Comparison of ENCODE assay signal across 16 cellular contexts in the genomic region with DNA sequence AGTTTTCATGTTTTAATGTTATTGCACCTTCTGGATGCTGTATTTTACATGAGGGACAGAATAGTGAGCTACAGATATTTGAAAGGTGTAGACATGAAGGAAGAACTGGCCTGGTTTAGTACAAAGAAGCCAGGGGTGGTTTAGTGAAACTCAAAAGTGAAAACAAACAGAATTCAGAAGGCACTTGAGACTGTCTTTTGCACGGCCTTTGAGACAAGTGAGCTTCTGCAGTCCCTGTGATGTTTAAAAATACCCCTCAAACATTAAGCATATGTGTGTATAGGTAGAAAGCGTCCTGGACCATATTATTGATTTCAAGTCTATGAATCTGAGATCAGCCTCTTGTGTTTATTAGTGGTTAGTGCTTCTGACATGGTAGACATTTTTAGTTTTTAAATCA.
A peak's percentile ranks its signal among the peaks of the same experiment; 100 is the strongest.
DNase-seq lines count a peak whose midpoint lies in the region; ATAC-seq and TF ChIP-seq lines count a peak whose summit lies in the region.
"Had no signal": no experiment of that assay in that cellular context is flagged by ENCODE, and none has a peak within 500 bp of the region (broad histone marks: within the 10 kb centered on the region; RNA-seq: fewer than 3 reads in every experiment).

No MANE protein-coding gene starts in this region.

- no peaks in the 10 kb centered on the region for H3K9me3 ChIP-seq in vagina
- no peaks in the 10 kb centered on the region for H3K9me3 ChIP-seq in SK-N-SH
- H3K9me3 ChIP-seq: BLaER1 treated with 17β-estradiol and CSF1 and Interleukin-3, amounts not matched to agents 10 nM and 100 nM; sigmoid colon had no signal

- peaks cover 6% of the 10 kb centered on the region for H3K4me1 ChIP-seq in vagina
- H3K4me1 ChIP-seq in SK-N-SH (ENCODE audit: control insufficient read depth in 1 of 2, insufficient read depth in 2 of 2, low read depth in 1 of 2, low read length in 1 of 2): peaks cover 2 to 7% of the 10 kb centered on the region in 2 experiments; a peak in 2 of 4 replicates

- CTCF ChIA-PET in activated B cell treated with CpG ODN at 0.5 μM for 24 hours (lab: Charles Lee) (interaction anchor here (0.6 to 4.7 kb wide), 3 partner anchors 35 to 368 kb away, joined by 4 to 21 read pairs (median 5); no protein-coding TSS in a partner anchor), T-cell (lab: Charles Lee) (interaction anchor here in 1 of 2 donors (0.7 kb wide), 1 partner anchor 199 kb away, joined by 7 read pairs; no protein-coding TSS in a partner anchor), SK-N-SH (lab: Yijun Ruan, JAX) (interaction anchor here (0.9 to 1.0 kb wide), 2 partner anchors 38 to 260 kb away, joined by 3 to 4 read pairs; no protein-coding TSS in a partner anchor)

- peaks cover 75% of the 10 kb centered on the region for H3K79me2 ChIP-seq in SK-N-SH (ENCODE audit: insufficient read depth)

- no peak overlapping the region for H3K4me2 ChIP-seq in SK-N-SH
- H3K4me2 ChIP-seq: BLaER1 treated with 17β-estradiol and CSF1 and Interleukin-3, amounts not matched to agents 10 nM and 100 nM had no signal

- no peak overlapping the region for H3K4me3 ChIP-seq in vagina
- no peak overlapping the region for H3K4me3 ChIP-seq in SK-N-SH (ENCODE audit: low read depth in 2 of 2, low read length in 1 of 2)
- H3K4me3 ChIP-seq: BLaER1 treated with 17β-estradiol and CSF1 and Interleukin-3, amounts not matched to agents 10 nM and 100 nM had no signal

- H4K20me1 ChIP-seq in SK-N-SH (ENCODE audit: insufficient read depth): peaks cover 15% of the 10 kb centered on the region
- H4K20me1 ChIP-seq: BLaER1 treated with 17β-estradiol and CSF1 and Interleukin-3, amounts not matched to agents 10 nM and 100 nM had no signal

- 94% methylated on average over 2 of the region's 2 CpGs for WGBS in SK-N-SH (ENCODE audit: low lambda C conversion rate)

- POLR2A ChIA-PET in activated B cell treated with CpG ODN at 0.5 μM for 24 hours (lab: Charles Lee): interaction anchor here (0.6 to 1.9 kb wide), 4 partner anchors 11 to 1875 kb away, joined by 4 to 10 read pairs (median 4); no protein-coding TSS in a partner anchor
- POLR2A ChIA-PET in T-cell (lab: Charles Lee): interaction anchor here in 1 of 2 donors (0.7 kb wide), 1 partner anchor 11 kb away, joined by 5 read pairs; no protein-coding TSS in a partner anchor
- POLR2A ChIA-PET in SK-N-SH (lab: Yijun Ruan, JAX): no interaction called here

- H3K36me3 ChIP-seq in vagina: no peaks in the 10 kb centered on the region
- H3K36me3 ChIP-seq in SK-N-SH (replicated peaks in 1 of 2; ENCODE audit: control insufficient read depth in 1 of 2, insufficient read depth in 2 of 2, low read length in 1 of 2): peaks cover 0 to 6% of the 10 kb centered on the region in 2 experiments
- H3K36me3 ChIP-seq: brain microvascular endothelial cell, sigmoid colon had no signal

- H3K27me3 Mint-ChIP-seq in activated B cell treated with CpG ODN at 0.5 μM for 24 hours (no peaks in the 10 kb centered on the region), T-cell (no peaks in the 10 kb centered on the region)

- H3K9me2 ChIP-seq in SK-N-SH: no peaks in the 10 kb centered on the region

- intact Hi-C loops in activated B cell treated with CpG ODN at 0.5 μM for 24 hours (cut with micrococcal nuclease) (loop anchor here (1.0 kb wide), 1 partner anchor 11 kb away; no protein-coding TSS in a partner anchor), vagina (cut with DNase I) (no loop called here)

- peak overlapping the region; percentile 75 for H3K4me3 Mint-ChIP-seq in activated B cell treated with CpG ODN at 0.5 μM for 24 hours
- no peak overlapping the region for H3K4me3 Mint-ChIP-seq in T-cell
- H3K4me3 Mint-ChIP-seq: endodermal cell had no signal

- H3K27me3 ChIP-seq in vagina (no peaks in the 10 kb centered on the region), SK-N-SH (ENCODE audit: insufficient read depth) (no peaks in the 10 kb centered on the region)
- H3K27me3 ChIP-seq: BLaER1 treated with 17β-estradiol and CSF1 and Interleukin-3, amounts not matched to agents 10 nM and 100 nM; brain microvascular endothelial cell; sigmoid colon had no signal

- TF ChIP-seq CTCF in activated B cell treated with CpG ODN at 0.5 μM for 24 hours (IDR thresholded peaks at IDR 0.05): no peak
- no peak for TF ChIP-seq CTCF in vagina (IDR thresholded peaks at IDR 0.05)
- TF ChIP-seq CTCF in SK-N-SH (IDR thresholded peaks at IDR 0.05): no peak

- no peak for TF ChIP-seq RAD21 in SK-N-SH (IDR thresholded peaks at IDR 0.05; ENCODE audit: low read length)

- peaks cover 8% of the 10 kb centered on the region for H3F3A ChIP-seq in SK-N-SH (replicated peaks; ENCODE audit: insufficient read depth)

- H3K27ac Mint-ChIP-seq in activated B cell treated with CpG ODN at 0.5 μM for 24 hours (peak overlapping the region; percentile 69), T-cell (no peak overlapping the region)
- H3K27ac Mint-ChIP-seq: endodermal cell had no signal

- H3K36me3 Mint-ChIP-seq in activated B cell treated with CpG ODN at 0.5 μM for 24 hours (ENCODE audit: low read depth) (peaks cover 26% of the 10 kb centered on the region), T-cell (no peaks in the 10 kb centered on the region)

- H3K4me1 Mint-ChIP-seq in activated B cell treated with CpG ODN at 0.5 μM for 24 hours (peaks cover 93% of the 10 kb centered on the region), T-cell (no peaks in the 10 kb centered on the region)

- H2AFZ ChIP-seq in SK-N-SH (ENCODE audit: low read depth): no peak overlapping the region

- TF ChIP-seq EP300 in SK-N-SH (IDR thresholded peaks at IDR 0.05; ENCODE audit: borderline replicate concordance in 1 of 2, low read depth in 1 of 2, low read length in 1 of 2): no peak

- no peaks in the 10 kb centered on the region for H3K9me3 Mint-ChIP-seq in activated B cell treated with CpG ODN at 0.5 μM for 24 hours
- no peaks in the 10 kb centered on the region for H3K9me3 Mint-ChIP-seq in T-cell

- ATAC-seq in GM18511 (IDR thresholded peaks at IDR 0.05; ENCODE audit: unreplicated experiment) (peak; percentile 64), GM21423 (IDR thresholded peaks at IDR 0.05; ENCODE audit: unreplicated experiment) (peak; percentile 53), HG03064 (IDR thresholded peaks at IDR 0.05; ENCODE audit: low read depth, unreplicated experiment) (peak; percentile 58), activated B cell treated with CpG ODN at 0.5 μM for 24 hours (ENCODE audit: low read depth) (no peak), T-cell (replicated peaks in 1 of 4) (no peak)

- TF ChIP-seq POLR2A in vagina (IDR thresholded peaks at IDR 0.05): no peak

- DNase-seq in activated B cell treated with CpG ODN at 0.5 μM for 24 hours: no peak
- no peak for DNase-seq in vagina (ENCODE audit: extremely low spot score in 2 of 2)
- no peak for DNase-seq in T-cell
- DNase-seq in SK-N-SH: no peak
- DNase-seq in stimulated activated naive CD4-positive, alpha-beta T cell (lab: John Stamatoyannopoulos, UW): no peak
- DNase-seq: activated CD4-positive, alpha-beta T cell treated with anti-CD3 and anti-CD28 coated beads, Interleukin-2, amount 50 U/mL, for 4 hours; activated gamma-delta T cell; brain microvascular endothelial cell; endodermal cell; kidney; sigmoid colon; substantia nigra had no signal

- H3K9ac ChIP-seq in SK-N-SH: no peak overlapping the region
- H3K9ac ChIP-seq: BLaER1 treated with 17β-estradiol and CSF1 and Interleukin-3, amounts not matched to agents 10 nM and 100 nM had no signal

- H3K27ac ChIP-seq in vagina (no peak overlapping the region), SK-N-SH (ENCODE audit: low read depth in 2 of 2, low read length in 1 of 2) (no peak overlapping the region)
- H3K27ac ChIP-seq: BLaER1 treated with 17β-estradiol and CSF1 and Interleukin-3, amounts not matched to agents 10 nM and 100 nM; brain microvascular endothelial cell; sigmoid colon had no signal

TF ChIP-seq in SK-N-SH, 30 proteins besides CTCF, POLR2A, EP300 and RAD21 (continues in another document):
- no peak for TF ChIP-seq TCF12 (IDR thresholded peaks at IDR 0.05)
- TF ChIP-seq, protein P1, sequence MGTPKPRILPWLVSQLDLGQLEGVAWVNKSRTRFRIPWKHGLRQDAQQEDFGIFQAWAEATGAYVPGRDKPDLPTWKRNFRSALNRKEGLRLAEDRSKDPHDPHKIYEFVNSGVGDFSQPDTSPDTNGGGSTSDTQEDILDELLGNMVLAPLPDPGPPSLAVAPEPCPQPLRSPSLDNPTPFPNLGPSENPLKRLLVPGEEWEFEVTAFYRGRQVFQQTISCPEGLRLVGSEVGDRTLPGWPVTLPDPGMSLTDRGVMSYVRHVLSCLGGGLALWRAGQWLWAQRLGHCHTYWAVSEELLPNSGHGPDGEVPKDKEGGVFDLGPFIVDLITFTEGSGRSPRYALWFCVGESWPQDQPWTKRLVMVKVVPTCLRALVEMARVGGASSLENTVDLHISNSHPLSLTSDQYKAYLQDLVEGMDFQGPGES (IDR thresholded peaks at IDR 0.05; ENCODE audit: low read depth, low read length): no peak
- no peak for TF ChIP-seq FOXJ3 (CRISPR knock-in tag; IDR thresholded peaks at IDR 0.05)
- no peak for TF ChIP-seq REST (IDR thresholded peaks at IDR 0.05; ENCODE audit: low read depth, low read length)
- TF ChIP-seq NRF1 (IDR thresholded peaks at IDR 0.05; ENCODE audit: low read depth, low read length): no peak
- no peak for TF ChIP-seq RFX5 (IDR thresholded peaks at IDR 0.05; ENCODE audit: low read length)
- no peak for TF ChIP-seq SMC3 (IDR thresholded peaks at IDR 0.05; ENCODE audit: low read depth, low read length)
- no peak for TF ChIP-seq FOXM1 (IDR thresholded peaks at IDR 0.05; ENCODE audit: low read depth)

Comparison
In these comparisons a context has a peak if more than half of its experiments do, and no peak if none do; other contexts are left out.
1. ATAC-seq: peak in GM18511 (single experiment), GM21423 (single experiment) and HG03064 (single experiment); none in activated B cell treated with CpG ODN at 0.5 μM for 24 hours (single experiment) and T-cell (0 of 4).